15 cellular contexts compared by ENCODE assay signal in the genomic region with DNA sequence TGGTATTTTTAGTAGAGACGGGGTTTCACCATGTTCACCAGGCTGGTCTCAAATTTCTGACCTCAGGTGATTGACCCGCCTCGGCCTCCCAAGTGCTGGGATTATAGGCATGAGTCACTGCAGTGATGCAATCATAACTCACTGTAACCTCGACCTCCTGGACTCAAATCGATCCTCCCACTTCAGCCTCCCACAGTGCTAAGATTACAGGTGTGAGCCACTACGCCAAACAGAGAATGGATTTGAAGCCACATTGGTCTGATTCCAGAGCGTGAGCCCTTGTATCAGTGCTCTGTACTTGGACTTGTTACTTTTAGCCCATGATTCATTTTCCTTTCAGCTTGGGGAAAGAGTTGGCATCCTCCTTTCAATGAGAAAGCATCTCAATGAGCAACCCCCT. TPM values are rescaled to one million over a fixed set of nuclear protein-coding genes. Genes with fewer than 3 reads are reported as not detected.
DNase-seq lines count a peak whose midpoint lies in the region; ATAC-seq and TF ChIP-seq lines count a peak whose summit lies in the region.
"Had no signal": no experiment of that assay in that cellular context is flagged by ENCODE, and none has a peak within 500 bp of the region (broad histone marks: within the 10 kb centered on the region; RNA-seq: fewer than 3 reads in every experiment).

No MANE protein-coding gene starts in this region.

- POLR2A ChIA-PET in Panc1 (lab: Charles Lee): no interaction called here

- DNase-seq in COLO668 (lab: John Stamatoyannopoulos, UW; ENCODE audit: unreplicated experiment) (peak; percentile 39), GM23248 (peak; percentile 33), Panc1 (ENCODE audit: low read depth, low spot score) (peak; percentile 59), fibroblast of the aortic adventitia (ENCODE audit: low read depth) (peak; percentile 33), C1 segment of cervical spinal cord (lab: John Stamatoyannopoulos, UW) (no peak)
- DNase-seq in activated CD4-positive, alpha-beta T cell treated with anti-CD3 and anti-CD28 coated beads for 1 hour: no peak
- DNase-seq: adrenal gland; CD8-positive, alpha-beta T cell; kidney; naive thymus-derived CD4-positive, alpha-beta T cell; NCI-H1694 treated with DMSO at 0.1 percent for 48 hours had no signal

- in situ Hi-C loops in GM23248 (cut with MboI): no loop called here
- in situ Hi-C loops in Panc1 (cut with HindIII; ENCODE audit: low pct_unique_long_range_greater_than_20kb, low sequenced_read_pairs): no loop called here

- WGBS in GM23248 (ENCODE audit: low coverage in 1 of 2, low lambda C conversion rate in 2 of 2, missing lambda C conversion rate in 2 of 2), 2 experiments: 57 to 60% methylated on average over 7 of the region's 7 CpGs

- no peak overlapping the region for H3K9ac ChIP-seq in GM23248

- no peaks in the 10 kb centered on the region for H3K27me3 ChIP-seq in GM23248 (replicated peaks; ENCODE audit: insufficient read depth)
- no peaks in the 10 kb centered on the region for H3K27me3 ChIP-seq in Panc1 (ENCODE audit: control insufficient read depth, insufficient read depth, low read length)

- no peaks in the 10 kb centered on the region for H3F3A ChIP-seq in GM23248 (ENCODE audit: insufficient read depth)

- BruUV-seq in Panc1 (replicated peaks; lab: Mats Ljungman, UMichigan): no TSS peak

- H3K27ac ChIP-seq in GM23248: no peak overlapping the region
- no peak overlapping the region for H3K27ac ChIP-seq in Panc1 (ENCODE audit: low read length)
- H3K27ac ChIP-seq: adrenal gland had no signal

- H3K4me3 ChIP-seq in GM23248 (no peak overlapping the region), Panc1 (ENCODE audit: low read depth in 2 of 2, low read length in 2 of 2) (no peak overlapping the region), fibroblast of the aortic adventitia (ENCODE audit: low read depth, low read length) (no peak overlapping the region)
- H3K4me3 ChIP-seq: adrenal gland had no signal

- H4K20me1 ChIP-seq in GM23248 (ENCODE audit: insufficient read depth): no peaks in the 10 kb centered on the region

- H3K9me2 ChIP-seq in GM23248 (ENCODE audit: insufficient read depth): no peaks in the 10 kb centered on the region

- no peaks in the 10 kb centered on the region for H3K79me2 ChIP-seq in GM23248 (ENCODE audit: insufficient read depth)

- no peaks in the 10 kb centered on the region for H3K9me3 ChIP-seq in GM23248 (ENCODE audit: low read depth)
- H3K9me3 ChIP-seq in Panc1 (ENCODE audit: control insufficient read depth, insufficient read depth, low read depth, low read length): no peaks in the 10 kb centered on the region
- H3K9me3 ChIP-seq: adrenal gland had no signal

- TF ChIP-seq CTCF in Panc1 (IDR thresholded peaks at IDR 0.05): no peak
- no peak for TF ChIP-seq CTCF in fibroblast of the aortic adventitia (IDR thresholded peaks at IDR 0.05; ENCODE audit: insufficient read depth, low read length)

- ATAC-seq in Panc1: peak; percentile 75
- ATAC-seq in HG03135 (IDR thresholded peaks at IDR 0.05; ENCODE audit: unreplicated experiment): no peak
- no peak for ATAC-seq in HG03108 (IDR thresholded peaks at IDR 0.05; ENCODE audit: unreplicated experiment)
- ATAC-seq: CD8-positive, alpha-beta T cell; naive thymus-derived CD4-positive, alpha-beta T cell; sciatic nerve had no signal

- H3K4me2 ChIP-seq in GM23248 (ENCODE audit: unreplicated experiment): no peak overlapping the region

- H3K36me3 ChIP-seq in GM23248 (ENCODE audit: low read depth) (no peaks in the 10 kb centered on the region), Panc1 (ENCODE audit: control insufficient read depth, insufficient read depth, low read length) (no peaks in the 10 kb centered on the region)
- H3K36me3 ChIP-seq: adrenal gland had no signal

- intact Hi-C loops in Panc1 (cut with micrococcal nuclease; ENCODE audit: unreplicated experiment): no loop called here

- peaks cover 11% of the 10 kb centered on the region for H3K4me1 ChIP-seq in GM23248 (ENCODE audit: insufficient read depth)
- H3K4me1 ChIP-seq in Panc1 (ENCODE audit: control insufficient read depth, insufficient read depth, low read length): no peaks in the 10 kb centered on the region
- H3K4me1 ChIP-seq: adrenal gland had no signal

- H2AFZ ChIP-seq in GM23248: no peak overlapping the region

- CTCF ChIA-PET in Panc1 (lab: Charles Lee): no interaction called here

RNA-seq across cellular contexts. Expression of a gene that starts 14.9 kb away (rescaled TPM):
- not detected in 2 replicates for total RNA-seq in GM23248 (2014; rRNA removed; shearing (Covaris generic))
- not detected in 2 replicates for polyA plus RNA-seq in GM23248 (2016; fragmentation: Nextera tagmentation; extraction: Ambion mirVana)
- total RNA-seq in Panc1 (2021; ENCODE audit: unreplicated experiment) (not detected), fibroblast of the aortic adventitia (ENCODE audit: low replicate concordance) (not detected in 2 replicates)
- not detected for polyA plus RNA-seq in Panc1 (2012; ENCODE audit: insufficient read length)
- total RNA-seq: temporal lobe had no signal
- polyA plus RNA-seq: naive thymus-derived CD4-positive, alpha-beta T cell had no signal

RNA-seq across cellular contexts. Expression of a gene that starts 23.2 kb away (rescaled TPM):
- total RNA-seq in GM23248 (2014; rRNA removed; shearing (Covaris generic)): not detected in 2 replicates
- 0.14 and 0.15 TPM in 2 replicates for polyA plus RNA-seq in GM23248 (2016; fragmentation: Nextera tagmentation; extraction: Ambion mirVana)
- total RNA-seq in Panc1 (2021; ENCODE audit: unreplicated experiment) (0.64 TPM), fibroblast of the aortic adventitia (ENCODE audit: low replicate concordance) (not detected in 2 replicates)
- 0.07 TPM for polyA plus RNA-seq in Panc1 (2012; ENCODE audit: insufficient read length)
- total RNA-seq: CD8-positive, alpha-beta T cell; kidney; naive thymus-derived CD4-positive, alpha-beta T cell; sciatic nerve; temporal lobe had no signal
- polyA plus RNA-seq: adrenal gland; naive thymus-derived CD4-positive, alpha-beta T cell had no signal

RNA-seq across cellular contexts. Expression of a gene that starts 33.5 kb away (rescaled TPM):
- not detected in 2 replicates for total RNA-seq in GM23248 (2014; rRNA removed; shearing (Covaris generic))
- polyA plus RNA-seq in GM23248 (2016; fragmentation: Nextera tagmentation; extraction: Ambion mirVana): not detected in 2 replicates
- total RNA-seq in Panc1 (2021; ENCODE audit: unreplicated experiment) (0.64 TPM), fibroblast of the aortic adventitia (ENCODE audit: low replicate concordance) (not detected in 2 replicates)
- 1.8 TPM for polyA plus RNA-seq in Panc1 (2012; ENCODE audit: insufficient read length)
- total RNA-seq: adrenal gland, sciatic nerve had no signal

RNA-seq across cellular contexts. Expression of a gene that starts 44.7 kb away (rescaled TPM):
- 50.8 and 70.6 TPM in 2 replicates for total RNA-seq in GM23248 (2014; rRNA removed; shearing (Covaris generic))
- 43.0 and 46.9 TPM in 2 replicates for polyA plus RNA-seq in GM23248 (2016; fragmentation: Nextera tagmentation; extraction: Ambion mirVana)
- total RNA-seq in Panc1 (2021; ENCODE audit: unreplicated experiment) (56.7 TPM), fibroblast of the aortic adventitia (ENCODE audit: low replicate concordance) (46.0 and 55.7 TPM in 2 replicates)
- 30.3 TPM for polyA plus RNA-seq in Panc1 (2012; ENCODE audit: insufficient read length)

Comparison
In these comparisons a context has a peak if more than half of its experiments do, and no peak if none do; other contexts are left out.
1. DNase-seq: peak in COLO668 (single experiment), GM23248 (single experiment), Panc1 (single experiment) and fibroblast of the aortic adventitia (single experiment); none in C1 segment of cervical spinal cord (0 of 14) and activated CD4-positive, alpha-beta T cell treated with anti-CD3 and anti-CD28 coated beads for 1 hour (single experiment).